15 cellular contexts compared by ENCODE assay signal in the genomic region with DNA sequence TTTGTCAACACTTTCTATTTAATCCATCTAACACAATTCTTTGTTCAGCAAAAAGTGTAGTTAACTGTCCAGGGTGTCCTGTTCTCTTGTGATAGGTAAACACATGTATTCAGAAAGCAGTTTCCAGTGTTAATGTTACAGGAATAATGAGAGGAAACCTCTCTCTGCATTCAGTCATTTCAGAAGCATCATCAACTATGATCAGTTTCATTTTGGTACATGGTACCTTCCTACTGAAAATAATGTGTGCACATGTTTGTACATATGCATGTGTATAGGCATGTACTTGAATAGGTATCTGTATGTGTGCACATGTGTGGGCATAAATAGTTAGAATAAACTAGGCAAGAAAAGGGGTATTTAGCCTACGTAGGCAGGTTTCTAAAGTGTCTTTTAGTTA. TPM values are rescaled to one million over a fixed set of nuclear protein-coding genes. Genes with fewer than 3 reads are reported as not detected.
DNase-seq lines count a peak whose midpoint lies in the region; ATAC-seq, FAIRE-seq and TF ChIP-seq lines count a peak whose summit lies in the region.
"Had no signal": no experiment of that assay in that cellular context is flagged by ENCODE, and none has a peak within 500 bp of the region (broad histone marks: within the 10 kb centered on the region; RNA-seq: fewer than 3 reads in every experiment).

No MANE protein-coding gene starts in this region.

- H3K27ac Mint-ChIP-seq in MCF 10A (ENCODE audit: low read depth, unreplicated experiment) (peak overlapping the region; percentile 35), astrocyte (ENCODE audit: unreplicated experiment) (no peak overlapping the region)
- no peak overlapping the region for H3K27ac Mint-ChIP-seq in stimulated activated effector memory CD8-positive, alpha-beta T cell treated with anti-CD3 and anti-CD28 coated beads, Interleukin-12 subunit alpha, Interleukin-12 subunit beta, amount 100 ng/mL, for 72 hours

- no peak for TF ChIP-seq POLR2A in IMR-90 (IDR thresholded peaks at IDR 0.05; ENCODE audit: low read depth, low read length)

- no peak overlapping the region for H2AK9ac ChIP-seq in IMR-90 (replicated peaks; ENCODE audit: low read depth, low read length, poor library complexity)

- H2AFZ ChIP-seq in mammary epithelial cell (ENCODE audit: low read depth, low read length) (no peak overlapping the region), IMR-90 (replicated peaks; ENCODE audit: low read length, poor library complexity) (no peak overlapping the region), astrocyte (ENCODE audit: low read depth, low read length) (no peak overlapping the region)

- intact Hi-C loops in MCF 10A (cut with micrococcal nuclease): no loop called here
- intact Hi-C loops in mammary epithelial cell (cut with micrococcal nuclease): no loop called here
- intact Hi-C loops in IMR-90 (cut with micrococcal nuclease): no loop called here

- H3K4me1 Mint-ChIP-seq in MCF 10A (ENCODE audit: insufficient read depth, unreplicated experiment): peaks cover 6% of the 10 kb centered on the region
- H3K4me1 Mint-ChIP-seq in astrocyte (ENCODE audit: low read depth, unreplicated experiment): peaks cover 6% of the 10 kb centered on the region
- H3K4me1 Mint-ChIP-seq in stimulated activated effector memory CD8-positive, alpha-beta T cell treated with anti-CD3 and anti-CD28 coated beads, Interleukin-12 subunit alpha, Interleukin-12 subunit beta, amount 100 ng/mL, for 72 hours: no peaks in the 10 kb centered on the region

- no peak overlapping the region; the same call in 2 of the 3 replicates for H2BK15ac ChIP-seq in IMR-90 (ENCODE audit: low read depth, low read length)

- H3K18ac ChIP-seq in IMR-90 (ENCODE audit: low read depth, low read length): no peak overlapping the region

- TF ChIP-seq CTCF in MCF 10A (IDR thresholded peaks at IDR 0.05; ENCODE audit: unreplicated experiment) (no peak), mammary epithelial cell (conservative IDR thresholded peaks at IDR 0.05 in 1 of 2, IDR thresholded peaks at IDR 0.05 in 1 of 2; ENCODE audit: extremely low read depth in 1 of 2, insufficient read depth in 1 of 2, low read depth in 1 of 2, low read length in 2 of 2) (no peak), IMR-90 (conservative IDR thresholded peaks at IDR 0.05; ENCODE audit: low read depth, low read length) (no peak), astrocyte (IDR thresholded peaks at IDR 0.05; ENCODE audit: insufficient read depth, low read depth, low read length) (no peak)

- no TSS peak for BruUV-seq in MCF 10A (replicated peaks; lab: Mats Ljungman, UMichigan)
- BruUV-seq in mammary epithelial cell (replicated peaks; lab: Mats Ljungman, UMichigan): no TSS peak
- no TSS peak for BruUV-seq in IMR-90 (replicated peaks; lab: Mats Ljungman, UMichigan)

- H2BK20ac ChIP-seq in IMR-90 (ENCODE audit: low read depth, low read length): no peak overlapping the region

- peaks cover 5% of the 10 kb centered on the region in 2 experiments; a peak in 2 of 4 replicates for H3K79me1 ChIP-seq in IMR-90 (ENCODE audit: low read depth in 1 of 2, low read length in 2 of 2)

- H3K4ac ChIP-seq in IMR-90 (ENCODE audit: low read depth, low read length): no peak overlapping the region

- H3K56ac ChIP-seq in IMR-90 (ENCODE audit: extremely low read depth, insufficient read depth, low read length): no peak overlapping the region

- H4K91ac ChIP-seq in IMR-90 (ENCODE audit: insufficient read depth, low read depth, low read length): no peak overlapping the region

- H3K23ac ChIP-seq in IMR-90 (ENCODE audit: low read depth, low read length): peak overlapping the region; percentile 24; the same call in 1 of the 2 replicates

- no peak for ATAC-seq in IMR-90 (ENCODE audit: low read depth)
- no peak for ATAC-seq in stimulated activated effector memory CD8-positive, alpha-beta T cell treated with anti-CD3 and anti-CD28 coated beads, Interleukin-12 subunit alpha, Interleukin-12 subunit beta, amount 100 ng/mL, for 72 hours
- no peak for ATAC-seq in GM19023 (IDR thresholded peaks at IDR 0.05; ENCODE audit: unreplicated experiment)
- ATAC-seq: HCT116 had no signal

- no peak for TF ChIP-seq RAD21 in IMR-90 (IDR thresholded peaks at IDR 0.05; ENCODE audit: low read length)

- H3K4me2 ChIP-seq in mammary epithelial cell (ENCODE audit: insufficient read depth, low read depth, low read length) (no peak overlapping the region), IMR-90 (ENCODE audit: low read depth, low read length) (no peak overlapping the region), astrocyte (ENCODE audit: low read length) (no peak overlapping the region)
- H3K4me2 ChIP-seq: BLaER1 had no signal

- WGBS in mammary epithelial cell (ENCODE audit: low coverage, missing lambda C conversion rate): 93% methylated on average over 1 of the region's 1 CpG
- no CpG with 5 or more reads among the region's 1 CpG for WGBS in IMR-90 (ENCODE audit: extremely low coverage in 2 of 2, insufficient read length in 1 of 2), 2 experiments

- H3K9me3 ChIP-seq in mammary epithelial cell (replicated peaks; ENCODE audit: insufficient read depth, low read length): no peaks in the 10 kb centered on the region
- H3K9me3 ChIP-seq in IMR-90 (ENCODE audit: control insufficient read depth, insufficient read depth, low read length): peaks cover 3% of the 10 kb centered on the region; the same call in 1 of the 2 replicates
- no peaks in the 10 kb centered on the region for H3K9me3 ChIP-seq in astrocyte (ENCODE audit: insufficient read depth, low read depth, low read length)

- no peak overlapping the region for H2BK120ac ChIP-seq in IMR-90 (ENCODE audit: low read depth, low read length)

- H3K9ac ChIP-seq in mammary epithelial cell (ENCODE audit: insufficient read depth, low read length) (no peak overlapping the region), IMR-90 (ENCODE audit: low read depth, low read length) (no peak overlapping the region), astrocyte (ENCODE audit: low read length) (no peak overlapping the region)
- H3K9ac ChIP-seq: BLaER1 had no signal

- H2BK5ac ChIP-seq in IMR-90 (ENCODE audit: low read depth, low read length, poor library complexity, severe bottlenecking): no peak overlapping the region

- H3K36me3 Mint-ChIP-seq in MCF 10A (ENCODE audit: insufficient read depth, unreplicated experiment) (peaks cover 39% of the 10 kb centered on the region), astrocyte (ENCODE audit: low read depth, unreplicated experiment) (peaks cover 15% of the 10 kb centered on the region)
- no peaks in the 10 kb centered on the region for H3K36me3 Mint-ChIP-seq in stimulated activated effector memory CD8-positive, alpha-beta T cell treated with anti-CD3 and anti-CD28 coated beads, Interleukin-12 subunit alpha, Interleukin-12 subunit beta, amount 100 ng/mL, for 72 hours

- no peak overlapping the region for H3K4me3 ChIP-seq in mammary epithelial cell (replicated peaks in 1 of 3; ENCODE audit: insufficient read depth in 1 of 3, low read depth in 2 of 3, low read length in 3 of 3)
- no peak overlapping the region for H3K4me3 ChIP-seq in IMR-90 (ENCODE audit: insufficient read depth, low read depth, low read length)
- H3K4me3 ChIP-seq in astrocyte (ENCODE audit: insufficient read depth, low read depth, low read length): no peak overlapping the region
- H3K4me3 ChIP-seq: BLaER1 had no signal

- no peak for DNase-seq in MCF 10A (ENCODE audit: unreplicated experiment)
- no peak for DNase-seq in mammary epithelial cell
- no peak for DNase-seq in IMR-90
- no peak for DNase-seq in astrocyte (ENCODE audit: low read depth)
- no peak for DNase-seq in stimulated activated effector memory CD8-positive, alpha-beta T cell treated with anti-CD3 and anti-CD28 coated beads, Interleukin-12 subunit alpha, Interleukin-12 subunit beta, amount 100 ng/mL, for 72 hours (ENCODE audit: low spot score in 2 of 2)
- no peak for DNase-seq in activated CD4-positive, alpha-beta T cell treated with anti-CD3 and anti-CD28 coated beads for 4 hours
- DNase-seq: AML-193, DMS53, GF-D8, KBM-7 had no signal

- H2AK5ac ChIP-seq in IMR-90 (ENCODE audit: low read depth, low read length): no peak overlapping the region

- H3K4me3 Mint-ChIP-seq in MCF 10A (ENCODE audit: unreplicated experiment): no peak overlapping the region
- H3K4me3 Mint-ChIP-seq in astrocyte (ENCODE audit: unreplicated experiment): no peak overlapping the region
- H3K4me3 Mint-ChIP-seq in stimulated activated effector memory CD8-positive, alpha-beta T cell treated with anti-CD3 and anti-CD28 coated beads, Interleukin-12 subunit alpha, Interleukin-12 subunit beta, amount 100 ng/mL, for 72 hours: no peak overlapping the region

- peak; percentile 62 for FAIRE-seq in astrocyte (lab: Jason Lieb, UNC)

- POLR2A ChIA-PET in MCF 10A (lab: Yijun Ruan, JAX): interaction anchor here (1.2 kb wide), 1 partner anchor 11 kb away, joined by 3 read pairs; no protein-coding TSS in a partner anchor
- POLR2A ChIA-PET in IMR-90 (lab: Charles Lee; ENCODE audit: unreplicated experiment): no interaction called here

- H3K27ac ChIP-seq in mammary epithelial cell (ENCODE audit: insufficient read depth, low read depth, low read length) (no peak overlapping the region), IMR-90 (ENCODE audit: insufficient read depth, low read length) (no peak overlapping the region), astrocyte (ENCODE audit: low read depth, low read length) (no peak overlapping the region)
- H3K27ac ChIP-seq: 22Rv1, BLaER1, HL-60 had no signal

- H3K9me3 Mint-ChIP-seq in MCF 10A (ENCODE audit: unreplicated experiment) (no peaks in the 10 kb centered on the region), astrocyte (ENCODE audit: unreplicated experiment) (peaks cover 12% of the 10 kb centered on the region)
- H3K9me3 Mint-ChIP-seq in stimulated activated effector memory CD8-positive, alpha-beta T cell treated with anti-CD3 and anti-CD28 coated beads, Interleukin-12 subunit alpha, Interleukin-12 subunit beta, amount 100 ng/mL, for 72 hours: peaks cover 2% of the 10 kb centered on the region

- CTCF ChIA-PET in MCF 10A (lab: Yijun Ruan, JAX) (interaction anchor here (1.0 to 1.5 kb wide), 3 partner anchors 12 to 16 kb away, joined by 3 to 11 read pairs (median 5); partner anchors contain the start of gene EFEMP1), mammary epithelial cell (lab: Charles Lee; ENCODE audit: low non-redundant PET) (no interaction called here), IMR-90 (lab: Yijun Ruan, JAX) (no interaction called here)

- H4K8ac ChIP-seq in IMR-90 (ENCODE audit: low read depth in 2 of 2, low read length in 2 of 2): no peak overlapping the region

- H3K4me1 ChIP-seq in mammary epithelial cell (ENCODE audit: insufficient read depth, low read length) (no peaks in the 10 kb centered on the region), IMR-90 (ENCODE audit: control insufficient read depth, insufficient read depth, low read length) (peaks cover under 1% of the 10 kb centered on the region), astrocyte (ENCODE audit: insufficient read depth, low read length) (peaks cover under 1% of the 10 kb centered on the region)
- H3K4me1 ChIP-seq: BLaER1 had no signal

- H4K20me1 ChIP-seq in mammary epithelial cell (ENCODE audit: insufficient read depth, low read length) (no peaks in the 10 kb centered on the region), IMR-90 (ENCODE audit: insufficient read depth, low read length) (no peaks in the 10 kb centered on the region), astrocyte (ENCODE audit: insufficient read depth, low read length) (no peaks in the 10 kb centered on the region)
- H4K20me1 ChIP-seq: BLaER1 had no signal

- H3K36me3 ChIP-seq in mammary epithelial cell (ENCODE audit: insufficient read depth, low read length) (peaks cover 2% of the 10 kb centered on the region), IMR-90 (ENCODE audit: control insufficient read depth, insufficient read depth, low read length) (peaks cover 17% of the 10 kb centered on the region), astrocyte (ENCODE audit: insufficient read depth, low read length) (peaks cover 8% of the 10 kb centered on the region)
- H3K36me3 ChIP-seq: BLaER1 had no signal

- no peak overlapping the region for H3K14ac ChIP-seq in IMR-90 (replicated peaks; ENCODE audit: low read depth, low read length)

- in situ Hi-C loops in mammary epithelial cell (cut with MboI; ENCODE audit: low sequenced_read_pairs in 2 of 2): no loop called here
- in situ Hi-C loops in IMR-90 (cut with MboI; ENCODE audit: low sequenced_read_pairs): no loop called here

- no peak overlapping the region for H4K5ac ChIP-seq in IMR-90 (ENCODE audit: low read depth, low read length)

- dilution Hi-C loops in mammary epithelial cell (cut with HindIII; ENCODE audit: low sequenced_read_pairs) (no loop called here), IMR-90 (cut with HindIII; ENCODE audit: low sequenced_read_pairs, unreplicated experiment) (no loop called here)

- H3K9me1 ChIP-seq in IMR-90 (ENCODE audit: insufficient read depth, low read length): no peaks in the 10 kb centered on the region

- H3K79me2 ChIP-seq in mammary epithelial cell (ENCODE audit: insufficient read depth, low read length) (no peaks in the 10 kb centered on the region), astrocyte (ENCODE audit: insufficient read depth, low read length) (no peaks in the 10 kb centered on the region)

- H3K27me3 Mint-ChIP-seq in MCF 10A (ENCODE audit: insufficient read depth, unreplicated experiment) (no peaks in the 10 kb centered on the region), astrocyte (ENCODE audit: low read depth, unreplicated experiment) (no peaks in the 10 kb centered on the region)

- H3K27me3 ChIP-seq in mammary epithelial cell (ENCODE audit: insufficient read depth, low read length) (no peaks in the 10 kb centered on the region), IMR-90 (ENCODE audit: control insufficient read depth, insufficient read depth, low read length) (no peaks in the 10 kb centered on the region), astrocyte (ENCODE audit: insufficient read depth, low read length) (no peaks in the 10 kb centered on the region)
- H3K27me3 ChIP-seq: BLaER1 had no signal

RNA-seq across cellular contexts. Expression of gene EFEMP1, which starts 16.6 kb away (rescaled TPM):
- total RNA-seq in MCF 10A (2022) (125 and 163 TPM in 2 replicates), mammary epithelial cell (100 to 1,000 TPM; 183 to 440 TPM), IMR-90 (2012; rRNA removed) (164 and 214 TPM in 2 replicates), astrocyte (146 and 155 TPM in 2 replicates)
- polyA plus RNA-seq in mammary epithelial cell (232 TPM), IMR-90 (2012; rRNA removed) (198 and 219 TPM in 2 replicates)
- polyA minus RNA-seq in mammary epithelial cell: 231 TPM
- polyA plus RNA-seq in IMR-90 (2012; cell fraction: cytosol; rRNA removed): 314 and 322 TPM in 2 replicates
- polyA plus RNA-seq in IMR-90 (2012; cell fraction: nucleus; rRNA removed; ENCODE audit: low replicate concordance): 132 and 323 TPM in 2 replicates
